8 cellular contexts compared by ENCODE assay signal in the genomic region with DNA sequence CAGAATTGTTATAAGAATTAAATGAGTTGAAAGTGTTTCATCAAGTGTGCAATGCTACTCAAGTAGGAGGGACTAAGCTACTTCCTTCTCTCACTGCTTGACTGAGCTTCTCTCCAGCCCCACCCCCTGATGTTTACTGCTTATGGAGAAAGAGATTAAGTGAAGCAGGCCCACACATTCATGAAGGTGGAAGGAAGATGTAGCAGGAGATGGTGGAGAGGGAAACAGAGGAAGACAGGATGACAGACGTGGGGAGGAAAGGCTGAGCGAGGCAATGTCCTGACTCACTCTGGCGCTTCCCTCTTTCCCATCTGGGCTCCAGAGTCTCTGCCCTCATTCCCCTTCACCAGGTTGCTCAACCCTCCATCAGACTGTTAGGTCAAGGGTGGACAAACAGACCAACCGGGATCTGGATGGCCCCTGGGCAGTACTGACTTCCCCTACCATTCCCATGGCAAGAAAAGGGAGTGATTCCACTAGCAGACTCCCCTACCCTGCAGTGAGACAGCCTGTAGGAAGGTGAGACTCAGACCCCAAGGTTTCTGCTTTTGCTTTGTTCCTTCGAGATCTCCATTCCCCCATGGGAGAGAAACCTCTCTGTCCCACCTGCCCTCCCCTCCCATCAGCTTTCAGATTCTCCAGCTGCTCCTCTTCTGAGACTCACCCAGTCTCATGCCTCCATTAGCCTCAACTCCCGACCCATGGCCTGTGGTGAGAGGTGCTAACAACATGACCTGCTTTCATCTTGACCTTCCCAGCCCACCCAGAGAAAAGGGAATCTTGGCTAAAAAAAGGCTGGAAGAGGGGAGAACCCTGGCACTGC. TPM values are rescaled to one million over a fixed set of nuclear protein-coding genes. Genes with fewer than 3 reads are reported as not detected.
DNase-seq lines count a peak whose midpoint lies in the region; TF ChIP-seq lines count a peak whose summit lies in the region.

No MANE protein-coding gene starts in this region.

- POLR2A ChIA-PET in HEK293T (lab: Yijun Ruan, JAX): interaction anchor here (0.6 to 4.4 kb wide), 3 partner anchors 11 to 48 kb away, joined by 3 to 53 read pairs (median 5); partner anchors contain the start of gene KHDC4

- peaks cover 6 to 14% (median 10%) of the 10 kb centered on the region in 11 experiments; a peak in 14 of 22 replicates for H4K20me1 ChIP-seq in BLaER1 treated with 17β-estradiol and CSF1 and Interleukin-3, amounts not matched to agents 10 nM and 100 nM

- no peaks in the 10 kb centered on the region for H3K9me3 ChIP-seq in BLaER1 treated with 17β-estradiol and CSF1 and Interleukin-3, amounts not matched to agents 10 nM and 100 nM (replicated peaks in 1 of 11)

- H3K9me3 Mint-ChIP-seq in activated CD4-positive, alpha-beta T cell treated with anti-CD3 and anti-CD28 coated beads, Interleukin-2, amount 10 ng/mL, durations not matched to agents 24 days and 14 days: no peaks in the 10 kb centered on the region

- peak overlapping the region; percentile 88 to 96 (median 94); a peak in 17 of 20 replicates for H3K4me3 ChIP-seq in BLaER1 treated with 17β-estradiol and CSF1 and Interleukin-3, amounts not matched to agents 10 nM and 100 nM
- H3K4me3 ChIP-seq in fibroblast of pulmonary artery (replicated peaks; ENCODE audit: low read depth, low read length) (peak overlapping the region; percentile 87), skin epidermis (no peak overlapping the region)

- H3K27ac Mint-ChIP-seq in activated CD4-positive, alpha-beta T cell treated with anti-CD3 and anti-CD28 coated beads, Interleukin-2, amount 10 ng/mL, durations not matched to agents 24 days and 14 days: peak overlapping the region; percentile 92

- peak; percentile 80 for DNase-seq in HT1080 (ENCODE audit: low read depth)
- DNase-seq in activated CD4-positive, alpha-beta T cell treated with anti-CD3 and anti-CD28 coated beads, Interleukin-2, amount 10 ng/mL, durations not matched to agents 24 days and 14 days: peak; percentile 83
- DNase-seq in fibroblast of pulmonary artery (ENCODE audit: low read depth): peak; percentile 86
- DNase-seq in iPS-NIHi11 (ENCODE audit: low spot score): no peak
- no peak for DNase-seq in DMS153 (lab: John Stamatoyannopoulos, UW)
- no peak for DNase-seq in HEK293T (ENCODE audit: extremely low spot score)

- H3K4me2 ChIP-seq in BLaER1 treated with 17β-estradiol and CSF1 and Interleukin-3, amounts not matched to agents 10 nM and 100 nM: peak overlapping the region; percentile 92 to 100 (median 98)

- H3K27ac ChIP-seq in BLaER1 treated with 17β-estradiol and CSF1 and Interleukin-3, amounts not matched to agents 10 nM and 100 nM: peak overlapping the region; percentile 37 to 100 (median 98); a peak in 21 of 22 replicates
- peak overlapping the region in 19 of 21 experiments; percentile 2 to 100 (median 96) for H3K27ac ChIP-seq in skin epidermis

- peak overlapping the region; percentile 99 for H3K4me3 Mint-ChIP-seq in activated CD4-positive, alpha-beta T cell treated with anti-CD3 and anti-CD28 coated beads, Interleukin-2, amount 10 ng/mL, durations not matched to agents 24 days and 14 days

- peaks cover 46% of the 10 kb centered on the region for H3K4me1 Mint-ChIP-seq in activated CD4-positive, alpha-beta T cell treated with anti-CD3 and anti-CD28 coated beads, Interleukin-2, amount 10 ng/mL, durations not matched to agents 24 days and 14 days

- CTCF ChIA-PET in HEK293T (lab: Yijun Ruan, JAX): interaction anchor here (1.0 to 1.9 kb wide), 3 partner anchors 8 to 85 kb away, joined by 4 to 6 read pairs (median 5); no protein-coding TSS in a partner anchor

- H3K27me3 ChIP-seq in BLaER1 treated with 17β-estradiol and CSF1 and Interleukin-3, amounts not matched to agents 10 nM and 100 nM: no peaks in the 10 kb centered on the region

- H3K27me3 Mint-ChIP-seq in activated CD4-positive, alpha-beta T cell treated with anti-CD3 and anti-CD28 coated beads, Interleukin-2, amount 10 ng/mL, durations not matched to agents 24 days and 14 days: no peaks in the 10 kb centered on the region

- intact Hi-C loops in activated CD4-positive, alpha-beta T cell treated with anti-CD3 and anti-CD28 coated beads, Interleukin-2, amount 10 ng/mL, durations not matched to agents 24 days and 14 days (cut with micrococcal nuclease): no loop called here

- peaks cover 28% of the 10 kb centered on the region for H3K36me3 Mint-ChIP-seq in activated CD4-positive, alpha-beta T cell treated with anti-CD3 and anti-CD28 coated beads, Interleukin-2, amount 10 ng/mL, durations not matched to agents 24 days and 14 days (ENCODE audit: low read depth)

- peaks cover 52 to 69% (median 66%) of the 10 kb centered on the region in 10 experiments for H3K4me1 ChIP-seq in BLaER1 treated with 17β-estradiol and CSF1 and Interleukin-3, amounts not matched to agents 10 nM and 100 nM

- H3K36me3 ChIP-seq in BLaER1 treated with 17β-estradiol and CSF1 and Interleukin-3, amounts not matched to agents 10 nM and 100 nM: 0 out of 22 replicates have a peak, but pooled peaks cover 0 to 4% (median 0%) of the 10 kb centered on the region in 11 experiments

- peak overlapping the region; percentile 68 to 100 (median 98); a peak in 21 of 22 replicates for H3K9ac ChIP-seq in BLaER1 treated with 17β-estradiol and CSF1 and Interleukin-3, amounts not matched to agents 10 nM and 100 nM

- no peak for TF ChIP-seq CTCF in fibroblast of pulmonary artery (IDR thresholded peaks at IDR 0.05; ENCODE audit: low read length, missing control alignments)

TF ChIP-seq in HEK293T, 16 proteins besides CTCF, POLR2A, EP300 and RAD21:
- TF ChIP-seq L3MBTL2 (conservative IDR thresholded peaks at IDR 0.05) (no peak), HDGF (IDR thresholded peaks at IDR 0.05; ENCODE audit: borderline replicate concordance) (no peak), ELF4 (IDR thresholded peaks at IDR 0.05) (no peak), LEF1 (IDR thresholded peaks at IDR 0.05; ENCODE audit: borderline replicate concordance) (no peak), FOXM1 (IDR thresholded peaks at IDR 0.05; ENCODE audit: borderline replicate concordance) (no peak), ZNF384 (IDR thresholded peaks at IDR 0.05) (no peak), SUZ12 (IDR thresholded peaks at IDR 0.05) (no peak), NFRKB (IDR thresholded peaks at IDR 0.05) (no peak), TARDBP (IDR thresholded peaks at IDR 0.05) (no peak), FOXA1 (IDR thresholded peaks at IDR 0.05) (no peak), SP1 (IDR thresholded peaks at IDR 0.05) (no peak), CTBP1 (IDR thresholded peaks at IDR 0.05; ENCODE audit: borderline replicate concordance) (no peak), ARNT (IDR thresholded peaks at IDR 0.05) (no peak)
- TF ChIP-seq, protein P1, sequence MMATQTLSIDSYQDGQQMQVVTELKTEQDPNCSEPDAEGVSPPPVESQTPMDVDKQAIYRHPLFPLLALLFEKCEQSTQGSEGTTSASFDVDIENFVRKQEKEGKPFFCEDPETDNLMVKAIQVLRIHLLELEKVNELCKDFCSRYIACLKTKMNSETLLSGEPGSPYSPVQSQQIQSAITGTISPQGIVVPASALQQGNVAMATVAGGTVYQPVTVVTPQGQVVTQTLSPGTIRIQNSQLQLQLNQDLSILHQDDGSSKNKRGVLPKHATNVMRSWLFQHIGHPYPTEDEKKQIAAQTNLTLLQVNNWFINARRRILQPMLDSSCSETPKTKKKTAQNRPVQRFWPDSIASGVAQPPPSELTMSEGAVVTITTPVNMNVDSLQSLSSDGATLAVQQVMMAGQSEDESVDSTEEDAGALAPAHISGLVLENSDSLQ (IDR thresholded peaks at IDR 0.05): no peak

RNA-seq across cellular contexts. Expression of gene ARHGEF2, which starts 3.1 kb away (rescaled TPM):
- total RNA-seq in HT1080 (2014; rRNA removed; shearing (Covaris generic)): 91.6 and 96.6 TPM in 2 replicates
- 131 and 142 TPM in 2 replicates for polyA plus RNA-seq in HT1080 (2015; cell fraction: cytosol; rRNA removed)
- polyA plus RNA-seq in HT1080 (2015; cell fraction: nucleus; rRNA removed): 389 and 412 TPM in 2 replicates
- 189 and 198 TPM in 2 replicates for total RNA-seq in activated CD4-positive, alpha-beta T cell treated with anti-CD3 and anti-CD28 coated beads, Interleukin-2, amount 10 ng/mL, durations not matched to agents 24 days and 14 days

RNA-seq across cellular contexts. Expression of gene SSR2, which starts 39.3 kb away (rescaled TPM):
- total RNA-seq in HT1080 (2014; rRNA removed; shearing (Covaris generic)): 582 and 611 TPM in 2 replicates
- 568 and 615 TPM in 2 replicates for polyA plus RNA-seq in HT1080 (2015; cell fraction: cytosol; rRNA removed)
- polyA plus RNA-seq in HT1080 (2015; cell fraction: nucleus; rRNA removed): 466 and 506 TPM in 2 replicates
- 175 and 176 TPM in 2 replicates for total RNA-seq in activated CD4-positive, alpha-beta T cell treated with anti-CD3 and anti-CD28 coated beads, Interleukin-2, amount 10 ng/mL, durations not matched to agents 24 days and 14 days

RNA-seq across cellular contexts. Expression of gene RXFP4, which starts 40.0 kb away (rescaled TPM):
- 0.55 TPM in 1 of 2 replicates, not detected in the other for total RNA-seq in HT1080 (2014; rRNA removed; shearing (Covaris generic))
- polyA plus RNA-seq in HT1080 (2015; cell fraction: cytosol; rRNA removed): 0.12 TPM in 1 of 2 replicates, not detected in the other
- polyA plus RNA-seq in HT1080 (2015; cell fraction: nucleus; rRNA removed): 0.10 TPM in 1 of 2 replicates, not detected in the other
- not detected in 2 replicates for total RNA-seq in activated CD4-positive, alpha-beta T cell treated with anti-CD3 and anti-CD28 coated beads, Interleukin-2, amount 10 ng/mL, durations not matched to agents 24 days and 14 days

RNA-seq across cellular contexts. Expression of gene KHDC4, which starts 47.3 kb away (rescaled TPM):
- 31.2 and 36.2 TPM in 2 replicates for total RNA-seq in HT1080 (2014; rRNA removed; shearing (Covaris generic))
- polyA plus RNA-seq in HT1080 (2015; cell fraction: cytosol; rRNA removed): 32.6 and 33.2 TPM in 2 replicates
- polyA plus RNA-seq in HT1080 (2015; cell fraction: nucleus; rRNA removed): 267 and 335 TPM in 2 replicates
- 82.9 and 92.2 TPM in 2 replicates for total RNA-seq in activated CD4-positive, alpha-beta T cell treated with anti-CD3 and anti-CD28 coated beads, Interleukin-2, amount 10 ng/mL, durations not matched to agents 24 days and 14 days

Comparison
In these comparisons a context has a peak if more than half of its experiments do, and no peak if none do; other contexts are left out.
1. H3K4me3 ChIP-seq: peak in BLaER1 treated with 17β-estradiol and CSF1 and Interleukin-3, amounts not matched to agents 10 nM and 100 nM (10 of 10) and fibroblast of pulmonary artery (single experiment); none in skin epidermis (0 of 7).
2. DNase-seq: peak in HT1080 (single experiment), activated CD4-positive, alpha-beta T cell treated with anti-CD3 and anti-CD28 coated beads, Interleukin-2, amount 10 ng/mL, durations not matched to agents 24 days and 14 days (single experiment) and fibroblast of pulmonary artery (single experiment); none in iPS-NIHi11 (single experiment), DMS153 (single experiment) and HEK293T (single experiment).